ENCODE assay signal across 11 cellular contexts in the genomic region with DNA sequence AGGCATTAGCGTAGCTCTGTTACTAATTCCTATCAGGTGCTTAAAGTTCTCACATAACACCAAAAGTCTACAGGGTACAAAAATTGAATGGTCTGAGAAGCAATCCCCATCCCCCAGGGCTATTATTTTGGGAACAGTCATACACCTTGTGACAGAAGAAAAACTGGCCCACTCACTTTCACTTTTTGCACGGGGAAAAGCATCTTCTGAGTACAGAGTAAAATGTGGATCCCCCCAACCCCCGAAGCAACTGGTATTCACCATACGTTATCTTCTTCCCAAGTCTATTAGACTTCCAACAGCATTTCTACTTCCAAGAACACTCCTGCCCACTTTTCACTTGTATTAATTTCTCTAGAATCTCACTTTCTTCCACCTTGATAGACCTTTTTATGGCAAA. TPM values are rescaled to one million over a fixed set of nuclear protein-coding genes. Genes with fewer than 3 reads are reported as not detected.
DNase-seq lines count a peak whose midpoint lies in the region; ATAC-seq, FAIRE-seq and TF ChIP-seq lines count a peak whose summit lies in the region.
"Had no signal": no experiment of that assay in that cellular context is flagged by ENCODE, and none has a peak within 500 bp of the region (broad histone marks: within the 10 kb centered on the region; RNA-seq: fewer than 3 reads in every experiment).

No MANE protein-coding gene starts in this region.

- H3K27me3 Mint-ChIP-seq in astrocyte (ENCODE audit: low read depth, unreplicated experiment) = no peaks in the 10 kb centered on the region

- H3K4me3 Mint-ChIP-seq in astrocyte (ENCODE audit: unreplicated experiment) = peak overlapping the region; percentile 22

- no peaks in the 10 kb centered on the region for H3K9me3 Mint-ChIP-seq in astrocyte (ENCODE audit: unreplicated experiment)

- H3K4me1 ChIP-seq in astrocyte (ENCODE audit: insufficient read depth, low read length) = no peaks in the 10 kb centered on the region
- H3K4me1 ChIP-seq in osteoblast (ENCODE audit: insufficient read depth, low read length) = peaks cover 11% of the 10 kb centered on the region

- H3K36me3 ChIP-seq in astrocyte (ENCODE audit: insufficient read depth, low read length) = peaks cover 14% of the 10 kb centered on the region
- H3K36me3 ChIP-seq in osteoblast (ENCODE audit: insufficient read depth, low read length) = peaks cover 24% of the 10 kb centered on the region

- no peak overlapping the region for H3K27ac Mint-ChIP-seq in astrocyte (ENCODE audit: unreplicated experiment)

- H4K20me1 ChIP-seq in astrocyte (ENCODE audit: insufficient read depth, low read length) (peaks cover 56% of the 10 kb centered on the region), osteoblast (ENCODE audit: insufficient read depth, low read length) (peaks cover 40% of the 10 kb centered on the region)

- no peak for DNase-seq in astrocyte (ENCODE audit: low read depth)
- DNase-seq in osteoblast (ENCODE audit: insufficient read length, low spot score, missing footprints) = peak; percentile 64
- DNase-seq in NCI-H82 (lab: John Stamatoyannopoulos, UW) = no peak
- DNase-seq in NCI-H2171 (lab: John Stamatoyannopoulos, UW) = no peak
- DNase-seq: amniotic stem cell, EL, NCI-H524 treated with DMSO at 0.1 percent for 48 hours had no signal

- H3K4me2 ChIP-seq in astrocyte (ENCODE audit: low read length) = peak overlapping the region; percentile 73
- H3K4me2 ChIP-seq in osteoblast (ENCODE audit: insufficient read depth, low read length) = peak overlapping the region; percentile 86

- H3K4me3 ChIP-seq in GM08714 (ENCODE audit: low read length) = peak overlapping the region; percentile 33; the same call in 1 of the 2 replicates
- no peak overlapping the region for H3K4me3 ChIP-seq in astrocyte (ENCODE audit: insufficient read depth, low read depth, low read length)
- peak overlapping the region; percentile 62 for H3K4me3 ChIP-seq in osteoblast (ENCODE audit: insufficient read depth, low read length)

- H3K36me3 Mint-ChIP-seq in astrocyte (ENCODE audit: low read depth, unreplicated experiment) = peaks cover 10% of the 10 kb centered on the region

- H3K27ac ChIP-seq in astrocyte (ENCODE audit: low read depth, low read length) = no peak overlapping the region
- peak overlapping the region; percentile 44 for H3K27ac ChIP-seq in osteoblast (ENCODE audit: low read depth, low read length)

- H3K27me3 ChIP-seq in astrocyte (ENCODE audit: insufficient read depth, low read length) = no peaks in the 10 kb centered on the region
- H3K27me3 ChIP-seq in osteoblast (ENCODE audit: insufficient read depth, low read length) = no peaks in the 10 kb centered on the region

- no peak for TF ChIP-seq CTCF in astrocyte (IDR thresholded peaks at IDR 0.05; ENCODE audit: insufficient read depth, low read depth, low read length)
- no peak for TF ChIP-seq CTCF in osteoblast (IDR thresholded peaks at IDR 0.05; ENCODE audit: extremely low read depth, low read depth, low read length)

- H2AFZ ChIP-seq in astrocyte (ENCODE audit: low read depth, low read length) (no peak overlapping the region), osteoblast (ENCODE audit: low read length) (no peak overlapping the region)

- H3K79me2 ChIP-seq in astrocyte (ENCODE audit: insufficient read depth, low read length) (peaks cover 45% of the 10 kb centered on the region), osteoblast (ENCODE audit: insufficient read depth, low read length) (peaks cover 52% of the 10 kb centered on the region)

- H3K9ac ChIP-seq in astrocyte (ENCODE audit: low read length) = peak overlapping the region; percentile 34

- H3K4me1 Mint-ChIP-seq in astrocyte (ENCODE audit: low read depth, unreplicated experiment) = peaks cover 10% of the 10 kb centered on the region

- ATAC-seq in HG03565 (IDR thresholded peaks at IDR 0.05; ENCODE audit: unreplicated experiment) = peak; percentile 18
- ATAC-seq in HG02610 (IDR thresholded peaks at IDR 0.05; ENCODE audit: unreplicated experiment) = no peak
- no peak for ATAC-seq in HG03571 (IDR thresholded peaks at IDR 0.05; ENCODE audit: unreplicated experiment)

- no peak for FAIRE-seq in astrocyte (lab: Jason Lieb, UNC)

- H3K9me3 ChIP-seq in astrocyte (ENCODE audit: insufficient read depth, low read depth, low read length) (no peaks in the 10 kb centered on the region), osteoblast (ENCODE audit: low read depth, low read length) (no peaks in the 10 kb centered on the region)

RNA-seq across cellular contexts. Expression of gene GGA3, which starts 11.8 kb away (rescaled TPM):
- 25.3 and 28.5 TPM in 2 replicates for total RNA-seq in astrocyte
- total RNA-seq in osteoblast = 9.0 and 12.1 TPM in 2 replicates

RNA-seq across cellular contexts. Expression of gene MRPS7, which starts 12.1 kb away (rescaled TPM):
- total RNA-seq in astrocyte (50.0 and 55.0 TPM in 2 replicates), osteoblast (43.6 and 45.6 TPM in 2 replicates)

RNA-seq across cellular contexts. Expression of gene MIF4GD, which starts 21.5 kb away (rescaled TPM):
- 3.9 and 5.0 TPM in 2 replicates for total RNA-seq in astrocyte
- total RNA-seq in osteoblast = 8.7 and 9.4 TPM in 2 replicates

RNA-seq across cellular contexts. Expression of gene SLC25A19, which starts 39.7 kb away (rescaled TPM):
- 8.8 and 12.8 TPM in 2 replicates for total RNA-seq in astrocyte
- total RNA-seq in osteoblast = 4.7 and 7.1 TPM in 2 replicates

RNA-seq across cellular contexts. Expression of gene NUP85, which starts 44.1 kb away (rescaled TPM):
- total RNA-seq in astrocyte (37.3 and 44.3 TPM in 2 replicates), osteoblast (26.4 and 26.5 TPM in 2 replicates)
